Comparison of ENCODE assay signal across 2 cellular contexts in genomic region chr6:46095251-46095650, GRCh38.
TF ChIP-seq lines count a peak whose summit lies in the region.

No MANE protein-coding gene starts in this region.

TF ChIP-seq in HEK293, 187 proteins besides CTCF, POLR2A, EP300 and RAD21:
- TF ChIP-seq ZNF449 (tag by site-specific recombination; IDR thresholded peaks at IDR 0.05): no peak
- TF ChIP-seq ZNF394 (tag by site-specific recombination; IDR thresholded peaks at IDR 0.05; ENCODE audit: borderline replicate concordance): no peak
- TF ChIP-seq ZNF654 (tag by site-specific recombination; IDR thresholded peaks at IDR 0.05; ENCODE audit: low read depth): no peak
- TF ChIP-seq SETDB1 (IDR thresholded peaks at IDR 0.05; ENCODE audit: insufficient read length, low read length): peak; percentile 61
- no peak for TF ChIP-seq PATZ1 (tag by site-specific recombination; IDR thresholded peaks at IDR 0.05)
- no peak for TF ChIP-seq ZNF530 (tag by site-specific recombination; IDR thresholded peaks at IDR 0.05; ENCODE audit: low read depth)
TF ChIP-seq in HEK293: peak in this region for 1.

TF ChIP-seq in WTC11, 78 proteins besides CTCF, POLR2A, EP300 and RAD21 (continued from another document):
- TF ChIP-seq GABPB1 (CRISPR knock-in tag; IDR thresholded peaks at IDR 0.05): no peak
- no peak for TF ChIP-seq FOXK1 (CRISPR knock-in tag; IDR thresholded peaks at IDR 0.05)
- TF ChIP-seq ESRRA (CRISPR knock-in tag; IDR thresholded peaks at IDR 0.05; ENCODE audit: borderline replicate concordance): no peak
